8 cellular contexts compared by ENCODE assay signal in the genomic region with DNA sequence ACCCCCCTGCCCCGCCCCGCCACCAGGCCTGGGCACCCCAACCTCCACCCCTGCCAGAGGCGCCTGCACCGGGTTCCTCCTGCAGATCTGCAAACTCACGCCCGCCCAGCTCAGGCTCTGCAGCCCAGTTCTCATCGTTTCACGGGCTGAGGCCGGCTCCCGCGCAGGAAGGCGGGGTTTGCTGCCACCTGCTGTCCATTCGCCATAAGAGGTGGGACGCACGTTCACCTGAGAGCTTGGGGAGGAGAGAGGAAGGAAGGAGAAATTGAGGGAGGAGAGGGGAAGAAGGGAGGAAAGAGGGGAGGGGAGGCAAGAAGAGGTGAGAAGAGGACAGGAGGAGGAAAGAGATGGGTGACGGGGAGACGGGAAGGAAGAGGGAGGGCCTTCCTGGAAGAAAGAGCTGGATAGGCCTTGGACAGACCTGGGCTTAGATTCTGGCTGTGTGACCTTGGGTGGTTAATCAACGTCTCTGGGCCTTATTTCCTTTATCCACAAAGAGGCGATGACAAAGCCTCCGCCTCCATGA.
A peak's percentile ranks its signal among the peaks of the same experiment; 100 is the strongest.
DNase-seq lines count a peak whose midpoint lies in the region; ATAC-seq and TF ChIP-seq lines count a peak whose summit lies in the region.

No MANE protein-coding gene starts in this region.

- H3K4me1 Mint-ChIP-seq in activated T-helper 2 cell treated with anti-CD3 and anti-CD28 coated beads, Interferon-gamma antibody, Interleukin-2, Interleukin-4, amounts not matched to agents 10 μg/mL and 5 μg/mL and 100 μg/mL, durations not matched to agents 14 hours and 24 hours and 36 hours (ENCODE audit: low read depth) = peaks cover 3% of the 10 kb centered on the region
- H3K4me1 Mint-ChIP-seq in osteocyte (ENCODE audit: unreplicated experiment) (peaks cover 3% of the 10 kb centered on the region), type B pancreatic cell (ENCODE audit: unreplicated experiment) (no peaks in the 10 kb centered on the region)

- H3K36me3 ChIP-seq in Peyer's patch = no peaks in the 10 kb centered on the region

- no peak for TF ChIP-seq POLR2A in Peyer's patch (IDR thresholded peaks at IDR 0.05)

- H3K4me3 ChIP-seq in Peyer's patch (peak overlapping the region in 1 of 4 donors; percentile 13), foreskin fibroblast (ENCODE audit: low read depth in 1 of 2, low read length in 2 of 2) (no peak overlapping the region)

- no peaks in the 10 kb centered on the region for H3K27me3 ChIP-seq in Peyer's patch

- peaks cover 4% of the 10 kb centered on the region for H3K9me3 Mint-ChIP-seq in activated T-helper 2 cell treated with anti-CD3 and anti-CD28 coated beads, Interferon-gamma antibody, Interleukin-2, Interleukin-4, amounts not matched to agents 10 μg/mL and 5 μg/mL and 100 μg/mL, durations not matched to agents 14 hours and 24 hours and 36 hours
- H3K9me3 Mint-ChIP-seq in osteocyte (ENCODE audit: unreplicated experiment) (peaks cover 6% of the 10 kb centered on the region), type B pancreatic cell (peaks cover 11% of the 10 kb centered on the region)

- intact Hi-C loops in activated T-helper 2 cell treated with anti-CD3 and anti-CD28 coated beads, Interferon-gamma antibody, Interleukin-2, Interleukin-4, amounts not matched to agents 10 μg/mL and 5 μg/mL and 100 μg/mL, durations not matched to agents 14 hours and 24 hours and 36 hours (cut with micrococcal nuclease) = no loop called here

- peaks cover 36% of the 10 kb centered on the region for H3K27me3 Mint-ChIP-seq in activated T-helper 2 cell treated with anti-CD3 and anti-CD28 coated beads, Interferon-gamma antibody, Interleukin-2, Interleukin-4, amounts not matched to agents 10 μg/mL and 5 μg/mL and 100 μg/mL, durations not matched to agents 14 hours and 24 hours and 36 hours (ENCODE audit: low read depth)
- H3K27me3 Mint-ChIP-seq in osteocyte (ENCODE audit: unreplicated experiment) (peaks cover 52% of the 10 kb centered on the region), type B pancreatic cell (peaks cover 73% of the 10 kb centered on the region)

- no peaks in the 10 kb centered on the region for H3K9me3 ChIP-seq in Peyer's patch

- ATAC-seq in GM18870 (IDR thresholded peaks at IDR 0.05; ENCODE audit: unreplicated experiment) = no peak

- no peak overlapping the region for H3K27ac Mint-ChIP-seq in activated T-helper 2 cell treated with anti-CD3 and anti-CD28 coated beads, Interferon-gamma antibody, Interleukin-2, Interleukin-4, amounts not matched to agents 10 μg/mL and 5 μg/mL and 100 μg/mL, durations not matched to agents 14 hours and 24 hours and 36 hours
- H3K27ac Mint-ChIP-seq in osteocyte (ENCODE audit: unreplicated experiment) = no peak overlapping the region
- no peak overlapping the region for H3K27ac Mint-ChIP-seq in type B pancreatic cell

- H3K4me3 Mint-ChIP-seq in activated T-helper 2 cell treated with anti-CD3 and anti-CD28 coated beads, Interferon-gamma antibody, Interleukin-2, Interleukin-4, amounts not matched to agents 10 μg/mL and 5 μg/mL and 100 μg/mL, durations not matched to agents 14 hours and 24 hours and 36 hours (ENCODE audit: low read depth) = no peak overlapping the region
- H3K4me3 Mint-ChIP-seq in osteocyte (ENCODE audit: unreplicated experiment) (no peak overlapping the region), type B pancreatic cell (no peak overlapping the region)

- H3K36me3 Mint-ChIP-seq in activated T-helper 2 cell treated with anti-CD3 and anti-CD28 coated beads, Interferon-gamma antibody, Interleukin-2, Interleukin-4, amounts not matched to agents 10 μg/mL and 5 μg/mL and 100 μg/mL, durations not matched to agents 14 hours and 24 hours and 36 hours (ENCODE audit: low read depth) = no peaks in the 10 kb centered on the region
- H3K36me3 Mint-ChIP-seq in osteocyte (ENCODE audit: unreplicated experiment) (peaks cover 3% of the 10 kb centered on the region), type B pancreatic cell (no peaks in the 10 kb centered on the region)

- peaks cover 0 to 8% (median 4%) of the 10 kb centered on the region in 4 donors for H3K4me1 ChIP-seq in Peyer's patch

- H3K27ac ChIP-seq in Peyer's patch = no peak overlapping the region

- TF ChIP-seq CTCF in Peyer's patch (IDR thresholded peaks at IDR 0.05) = peak in 5 of 6 experiments; percentile 46 to 77 (median 69)
- TF ChIP-seq CTCF in foreskin fibroblast (IDR thresholded peaks at IDR 0.05; ENCODE audit: low read depth, low read length) = peak; percentile 69
- peak; percentile 73 for TF ChIP-seq CTCF in osteocyte (IDR thresholded peaks at IDR 0.05)
- peak; percentile 86 for TF ChIP-seq CTCF in type B pancreatic cell (conservative IDR thresholded peaks at IDR 0.05)

- DNase-seq in DMS53 treated with DMSO at 0.1 percent for 48 hours (lab: John Stamatoyannopoulos, UW; ENCODE audit: unreplicated experiment) = peak; percentile 43
- DNase-seq in HT1080 (ENCODE audit: low read depth) = peak; percentile 47
- DNase-seq in Peyer's patch = peak; percentile 59 to 85 (median 80)
- peak; percentile 43 for DNase-seq in activated T-helper 2 cell treated with anti-CD3 and anti-CD28 coated beads, Interferon-gamma antibody, Interleukin-2, Interleukin-4, amounts not matched to agents 10 μg/mL and 5 μg/mL and 100 μg/mL, durations not matched to agents 14 hours and 24 hours and 36 hours (ENCODE audit: low spot score)
- peak; percentile 51 to 81 for DNase-seq in foreskin fibroblast
- DNase-seq in osteocyte (ENCODE audit: extremely low spot score, unreplicated experiment) = peak; percentile 89
- DNase-seq in type B pancreatic cell (ENCODE audit: extremely low spot score, unreplicated experiment) = peak; percentile 87
